ENCODE assay signal across 8 cellular contexts in genomic region chrX:10014462-10015373, GRCh38. TPM values are rescaled to one million over a fixed set of nuclear protein-coding genes. Genes with fewer than 3 reads are reported as not detected.
DNase-seq lines count a peak whose midpoint lies in the region; ATAC-seq and TF ChIP-seq lines count a peak whose summit lies in the region.

No MANE protein-coding gene starts in this region.

- peak overlapping the region; percentile 65 for H3K27ac Mint-ChIP-seq in Caco-2 (ENCODE audit: unreplicated experiment)
- no peak overlapping the region for H3K27ac Mint-ChIP-seq in neural progenitor cell
- peak overlapping the region; percentile 76 to 82 for H3K27ac Mint-ChIP-seq in stimulated activated naive CD8-positive, alpha-beta T cell treated with anti-CD3 and anti-CD28 coated beads, Interleukin-15, amount 100 ng/mL, for 72 hours

- peaks cover 25% of the 10 kb centered on the region for H4K20me1 ChIP-seq in neural progenitor cell (ENCODE audit: low read depth)

- no peak for TF ChIP-seq CTCF in Caco-2 (IDR thresholded peaks at IDR 0.05; ENCODE audit: insufficient read depth in 1 of 2, low read depth in 1 of 2, low read length in 1 of 2, severe bottlenecking in 1 of 2, unreplicated experiment in 1 of 2)
- TF ChIP-seq CTCF in foreskin keratinocyte (conservative IDR thresholded peaks at IDR 0.05) = no peak
- no peak for TF ChIP-seq CTCF in neural progenitor cell (IDR thresholded peaks at IDR 0.05)

- peaks cover 10% of the 10 kb centered on the region; the same call in 1 of the 2 replicates for H3K4me1 ChIP-seq in Caco-2
- H3K4me1 ChIP-seq in HUES64 (ENCODE audit: insufficient read depth, low read length) = peaks cover 56% of the 10 kb centered on the region
- peaks cover 5% of the 10 kb centered on the region for H3K4me1 ChIP-seq in foreskin keratinocyte
- H3K4me1 ChIP-seq in neural progenitor cell = peaks cover 24% of the 10 kb centered on the region

- H3K4me1 Mint-ChIP-seq in Caco-2 (ENCODE audit: low read depth, unreplicated experiment) = peaks cover 30% of the 10 kb centered on the region
- peaks cover 30% of the 10 kb centered on the region for H3K4me1 Mint-ChIP-seq in neural progenitor cell
- H3K4me1 Mint-ChIP-seq in stimulated activated naive CD8-positive, alpha-beta T cell treated with anti-CD3 and anti-CD28 coated beads, Interleukin-15, amount 100 ng/mL, for 72 hours = peaks cover 53% of the 10 kb centered on the region

- 0 out of 2 replicates have a peak, but pooled peaks have one; percentile 27 for TF ChIP-seq POLR2A in Raji (IDR thresholded peaks at IDR 0.05; ENCODE audit: insufficient read depth, low read depth, low read length)

- WGBS in HUES64 = under 1% methylated on average over 110 of the region's 116 CpGs

- H3K27me3 ChIP-seq in Caco-2 (replicated peaks; ENCODE audit: control insufficient read depth, insufficient read depth, low read length) (no peaks in the 10 kb centered on the region), HUES64 (ENCODE audit: insufficient read depth, low read length) (no peaks in the 10 kb centered on the region), foreskin keratinocyte (no peaks in the 10 kb centered on the region), neural progenitor cell (no peaks in the 10 kb centered on the region)

- H3K27me3 Mint-ChIP-seq in Caco-2 (ENCODE audit: insufficient read depth, unreplicated experiment) (no peaks in the 10 kb centered on the region), neural progenitor cell (ENCODE audit: insufficient read depth, low read depth) (no peaks in the 10 kb centered on the region)
- peaks cover 5% of the 10 kb centered on the region for H3K27me3 Mint-ChIP-seq in stimulated activated naive CD8-positive, alpha-beta T cell treated with anti-CD3 and anti-CD28 coated beads, Interleukin-15, amount 100 ng/mL, for 72 hours

- ATAC-seq in GM21423 (IDR thresholded peaks at IDR 0.05; ENCODE audit: unreplicated experiment) (peak; percentile 79), foreskin keratinocyte (peak; percentile 84)
- ATAC-seq in stimulated activated naive CD8-positive, alpha-beta T cell treated with anti-CD3 and anti-CD28 coated beads, Interleukin-15, amount 100 ng/mL, for 72 hours = peak; percentile 87

- BruUV-seq in Caco-2 (replicated peaks; lab: Mats Ljungman, UMichigan) = TSS peak; percentile 64

- H3K9me3 Mint-ChIP-seq in Caco-2 (ENCODE audit: unreplicated experiment) = no peaks in the 10 kb centered on the region
- peaks cover 29% of the 10 kb centered on the region for H3K9me3 Mint-ChIP-seq in neural progenitor cell
- no peaks in the 10 kb centered on the region for H3K9me3 Mint-ChIP-seq in stimulated activated naive CD8-positive, alpha-beta T cell treated with anti-CD3 and anti-CD28 coated beads, Interleukin-15, amount 100 ng/mL, for 72 hours

- peak overlapping the region; percentile 78 for H3K4me2 ChIP-seq in neural progenitor cell

- peak overlapping the region; percentile 73 for H3K4me3 Mint-ChIP-seq in Caco-2 (ENCODE audit: unreplicated experiment)
- H3K4me3 Mint-ChIP-seq in neural progenitor cell = peak overlapping the region; percentile 81
- peak overlapping the region; percentile 72 to 73 for H3K4me3 Mint-ChIP-seq in stimulated activated naive CD8-positive, alpha-beta T cell treated with anti-CD3 and anti-CD28 coated beads, Interleukin-15, amount 100 ng/mL, for 72 hours

- no peak overlapping the region for H2AFZ ChIP-seq in neural progenitor cell (replicated peaks)

- DNase-seq in Caco-2 (peak; percentile 91 to 92), foreskin keratinocyte (peak; percentile 34 to 58), neural progenitor cell (ENCODE audit: low spot score) (peak; percentile 87)
- peak; percentile 40 for DNase-seq in activated gamma-delta T cell treated with anti-CD3 and anti-CD28 coated beads, Interleukin-2, amount 50 U/mL, for 16 hours (ENCODE audit: low read depth)
- DNase-seq in stimulated activated naive CD8-positive, alpha-beta T cell treated with anti-CD3 and anti-CD28 coated beads, Interleukin-15, amount 100 ng/mL, for 72 hours = peak; percentile 72 to 75

- peaks cover 37% of the 10 kb centered on the region for H3F3A ChIP-seq in neural progenitor cell (ENCODE audit: low read depth)

- peak overlapping the region; percentile 85 for H3K27ac ChIP-seq in HUES64 (ENCODE audit: low read depth, low read length)
- peak overlapping the region; percentile 90 for H3K27ac ChIP-seq in foreskin keratinocyte
- H3K27ac ChIP-seq in neural progenitor cell = peak overlapping the region; percentile 53

- intact Hi-C loops in Caco-2 (cut with micrococcal nuclease; ENCODE audit: unreplicated experiment) = loop anchor here (1.0 to 5.0 kb wide), 3 partner anchors 9 to 48 kb away; no protein-coding TSS in a partner anchor

- H3K79me2 ChIP-seq in neural progenitor cell (ENCODE audit: low read depth) = peaks cover 39% of the 10 kb centered on the region

- CTCF ChIA-PET in Caco-2 (lab: Charles Lee) = no interaction called here

- peak overlapping the region; percentile 58 for H3K4me3 ChIP-seq in Caco-2 (ENCODE audit: low read depth, low read length)
- H3K4me3 ChIP-seq in HUES64 (ENCODE audit: low read length) = peak overlapping the region; percentile 62
- H3K4me3 ChIP-seq in neural progenitor cell = peak overlapping the region; percentile 51

- POLR2A ChIA-PET in Caco-2 (lab: Charles Lee) = no interaction called here

- H3K36me3 ChIP-seq in Caco-2 (ENCODE audit: control insufficient read depth, insufficient read depth, low read length) = no peaks in the 10 kb centered on the region
- H3K36me3 ChIP-seq in HUES64 (ENCODE audit: insufficient read depth, low read length) = no peaks in the 10 kb centered on the region
- H3K36me3 ChIP-seq in neural progenitor cell = no peaks in the 10 kb centered on the region

- H3K9me3 ChIP-seq in Caco-2 (no peaks in the 10 kb centered on the region), HUES64 (ENCODE audit: insufficient read depth, low read depth, low read length) (no peaks in the 10 kb centered on the region), neural progenitor cell (ENCODE audit: low read depth) (no peaks in the 10 kb centered on the region)

- H3K36me3 Mint-ChIP-seq in Caco-2 (ENCODE audit: insufficient read depth, unreplicated experiment) (peaks cover 24% of the 10 kb centered on the region), neural progenitor cell (peaks cover 18% of the 10 kb centered on the region)

- H3K9ac ChIP-seq in HUES64 (ENCODE audit: low read depth, low read length) = peak overlapping the region; percentile 81
- no peak overlapping the region for H3K9ac ChIP-seq in neural progenitor cell

RNA-seq across cellular contexts. Expression of gene CLDN34, which starts 47.6 kb away (rescaled TPM):
- total RNA-seq in Caco-2 (2022) (not detected in 2 replicates), foreskin keratinocyte (not detected in 2 replicates), neural progenitor cell (ENCODE audit: low replicate concordance) (0.37 TPM in 1 of 2 replicates, not detected in the other)
- polyA plus RNA-seq in HUES64 (2013, experiment 1 of 2) = not detected
- not detected for polyA plus RNA-seq in HUES64 (2013, experiment 2 of 2)
- polyA plus RNA-seq in foreskin keratinocyte = 0.09 TPM in 1 of 2 replicates, not detected in the other

Comparison
In these comparisons a context has a peak if more than half of its experiments do, and no peak if none do; other contexts are left out.
1. Peak in every context shown above with its lines: DNase-seq, ATAC-seq, H3K4me3 ChIP-seq and H3K27ac ChIP-seq.
2. DNase-seq: peak in every context shown above with its lines; median percentile 92 in Caco-2; 87 in neural progenitor cell; 74 in stimulated activated naive CD8-positive, alpha-beta T cell treated with anti-CD3 and anti-CD28 coated beads, Interleukin-15, amount 100 ng/mL, for 72 hours; 46 in foreskin keratinocyte; 40 in activated gamma-delta T cell treated with anti-CD3 and anti-CD28 coated beads, Interleukin-2, amount 50 U/mL, for 16 hours.